ENCODE assay signal across 22 cellular contexts in genomic region chr20:37506166-37506725, GRCh38. TPM values are rescaled to one million over a fixed set of nuclear protein-coding genes. Genes with fewer than 3 reads are reported as not detected.
"Had no signal": no experiment of that assay in that cellular context is flagged by ENCODE, and none has a peak within 500 bp of the region (broad histone marks: within the 10 kb centered on the region; RNA-seq: fewer than 3 reads in every experiment).

No MANE protein-coding gene starts in this region.

- H3K27me3 ChIP-seq: ascending aorta, esophagus squamous epithelium, heart right ventricle, tibial nerve, vagina had no signal

- ATAC-seq: activated CD4-positive, CD25-positive, alpha-beta regulatory T cell treated with anti-CD3 and anti-CD28 coated beads, Interleukin-2, amount 50 U/mL, for 24 hours; heart right ventricle; natural killer cell treated with Interleukin-12 subunit alpha and Interleukin-12 subunit beta and Interleukin-15 and Interleukin-18, amount 100 ng/mL, for 72 hours had no signal

- DNase-seq: activated CD4-positive, alpha-beta T cell treated with anti-CD3 and anti-CD28 coated beads, Interleukin-2, amount 10 ng/mL, durations not matched to agents 7 days and 5 days; activated CD8-positive, alpha-beta memory T cell treated with anti-CD3 and anti-CD28 coated beads, Interleukin-2, amount 50 U/mL, for 4 hours; activated effector memory CD4-positive, alpha-beta T cell treated with Interleukin-2 at 50 U/mL for 16 hours; activated naive CD4-positive, alpha-beta T cell treated with anti-CD3 and anti-CD28 coated beads, Interleukin-2, amount 50 U/mL, for 16 hours; activated T-cell treated with anti-CD3 and anti-CD28 coated beads, Interleukin-2, amount 50 U/mL, for 48 hours; cerebellar nuclear complex; effector CD8-positive, alpha-beta T cell; esophagus squamous epithelium; heart right ventricle; immature natural killer cell; kidney glomerular epithelial cell; mesenchymal stem cell; nucleus accumbens; stimulated activated CD4-positive, alpha-beta T cell treated with anti-CD3 and anti-CD28 coated beads, Interleukin-15, amount 100 ng/mL, for 24 hours; stimulated activated CD4-positive, alpha-beta T cell treated with anti-CD3 and anti-CD28 coated beads, Interleukin-2, amount 100 ng/mL, for 48 hours; T1000 had no signal

- H3K4me3 ChIP-seq: ascending aorta, esophagus squamous epithelium, heart right ventricle, tibial nerve, vagina had no signal

RNA-seq across cellular contexts. Expression of gene NNAT, which starts 14.8 kb away (rescaled TPM):
- total RNA-seq: ascending aorta; T-helper 1 cell treated with Interleukin-12 subunit alpha and Interleukin-12 subunit beta and Interleukin-4 antibody, amounts not matched to agents 30 ng/mL and 1 ng/mL, for 36 hours had no signal
